ENCODE assay signal across 14 cellular contexts in genomic region chr21:33024278-33025103, GRCh38. TPM values are rescaled to one million over a fixed set of nuclear protein-coding genes. Genes with fewer than 3 reads are reported as not detected.
DNase-seq lines count a peak whose midpoint lies in the region; ATAC-seq and TF ChIP-seq lines count a peak whose summit lies in the region.
"Had no signal": no experiment of that assay in that cellular context is flagged by ENCODE, and none has a peak within 500 bp of the region (broad histone marks: within the 10 kb centered on the region; RNA-seq: fewer than 3 reads in every experiment).

No MANE protein-coding gene starts in this region.

- in situ Hi-C loops in GM13977 (cut with MboI; ENCODE audit: low pct_unique_long_range_greater_than_20kb, low sequenced_read_pairs, unreplicated experiment), result no loop called here

- intact Hi-C loops in naive thymus-derived CD4-positive, alpha-beta T cell (cut with micrococcal nuclease), result loop anchor here (5.0 to 10.0 kb wide), 2 partner anchors 48 to 100 kb away; partner anchors contain the start of gene OLIG1 (in 2 of the 2)

- no peak overlapping the region for H3K4me3 ChIP-seq in naive thymus-derived CD4-positive, alpha-beta T cell (ENCODE audit: low read length)
- no peak overlapping the region for H3K4me3 ChIP-seq in BE2C (ENCODE audit: low read depth, low read length)

- ATAC-seq in activated T-helper 17 cell treated with anti-CD3 and anti-CD28 coated beads, Interleukin-2, amount 50 U/mL, for 72 hours (replicated peaks), result no peak
- ATAC-seq in naive thymus-derived CD4-positive, alpha-beta T cell, result no peak
- ATAC-seq in GM18907 (IDR thresholded peaks at IDR 0.05; ENCODE audit: unreplicated experiment), result no peak
- ATAC-seq: stimulated activated memory B cell treated with anti-CD40 and anti-IgM and Interleukin-4, amounts not matched to agents 10 μg/mL and 1 μg/mL and 100 μg/mL, for 72 hours had no signal

- CTCF ChIA-PET in naive thymus-derived CD4-positive, alpha-beta T cell (lab: Charles Lee), result no interaction called here

- H3K4me3 Mint-ChIP-seq in activated T-helper 17 cell treated with anti-CD3 and anti-CD28 coated beads, Interleukin-2, amount 50 U/mL, for 72 hours, result peak overlapping the region; percentile 45
- peak overlapping the region; percentile 42 to 83 (median 62) for H3K4me3 Mint-ChIP-seq in naive thymus-derived CD4-positive, alpha-beta T cell
- H3K4me3 Mint-ChIP-seq: stimulated activated memory B cell treated with anti-CD40 and anti-IgM and Interleukin-4, amounts not matched to agents 10 μg/mL and 1 μg/mL and 100 μg/mL, for 72 hours had no signal

- H3K27ac Mint-ChIP-seq in activated T-helper 17 cell treated with anti-CD3 and anti-CD28 coated beads, Interleukin-2, amount 50 U/mL, for 72 hours, result no peak overlapping the region
- peak overlapping the region in 2 of 9 donors; percentile 12 to 84 for H3K27ac Mint-ChIP-seq in naive thymus-derived CD4-positive, alpha-beta T cell
- H3K27ac Mint-ChIP-seq: activated T-helper 2 cell treated with anti-CD3 and anti-CD28 coated beads, Interferon-gamma antibody, Interleukin-2, Interleukin-4, amounts not matched to agents 10 μg/mL and 5 μg/mL and 100 μg/mL, durations not matched to agents 14 hours and 24 hours and 36 hours; stimulated activated memory B cell treated with anti-CD40 and anti-IgM and Interleukin-4, amounts not matched to agents 10 μg/mL and 1 μg/mL and 100 μg/mL, for 72 hours had no signal

- peaks cover 16% of the 10 kb centered on the region for H3K4me1 Mint-ChIP-seq in activated T-helper 17 cell treated with anti-CD3 and anti-CD28 coated beads, Interleukin-2, amount 50 U/mL, for 72 hours
- peaks cover 29 to 76% (median 60%) of the 10 kb centered on the region in 7 donors for H3K4me1 Mint-ChIP-seq in naive thymus-derived CD4-positive, alpha-beta T cell

- DNase-seq in DMS53 (lab: John Stamatoyannopoulos, UW) (peak; percentile 27), DMS53 treated with DMSO at 0.1 percent for 48 hours (lab: John Stamatoyannopoulos, UW; ENCODE audit: unreplicated experiment) (no peak), GM13977 (ENCODE audit: low spot score) (peak; percentile 48), BE2C (no peak), NCI-H187 treated with DMSO at 0.1 percent for 48 hours (lab: John Stamatoyannopoulos, UW) (no peak)
- DNase-seq in naive thymus-derived CD4-positive, alpha-beta T cell, result no peak
- DNase-seq: 8988T, DMS153 had no signal

- POLR2A ChIA-PET in naive thymus-derived CD4-positive, alpha-beta T cell (lab: Charles Lee), result no interaction called here

- peaks cover 16 to 55% of the 10 kb centered on the region in 2 donors for H3K4me1 ChIP-seq in naive thymus-derived CD4-positive, alpha-beta T cell (ENCODE audit: control insufficient read depth in 2 of 2, insufficient read depth in 2 of 2, low read length in 2 of 2)
- no peaks in the 10 kb centered on the region for H3K4me1 ChIP-seq in BE2C

- H3K27ac ChIP-seq in naive thymus-derived CD4-positive, alpha-beta T cell (ENCODE audit: low read depth, low read length), result no peak overlapping the region

- H3K36me3 Mint-ChIP-seq in activated T-helper 17 cell treated with anti-CD3 and anti-CD28 coated beads, Interleukin-2, amount 50 U/mL, for 72 hours (ENCODE audit: low read depth), result peaks cover 9% of the 10 kb centered on the region
- H3K36me3 Mint-ChIP-seq in naive thymus-derived CD4-positive, alpha-beta T cell, result peaks cover 0 to 9% (median 0%) of the 10 kb centered on the region in 5 donors
- H3K36me3 Mint-ChIP-seq: stimulated activated memory B cell treated with anti-CD40 and anti-IgM and Interleukin-4, amounts not matched to agents 10 μg/mL and 1 μg/mL and 100 μg/mL, for 72 hours had no signal

- no peaks in the 10 kb centered on the region for H3K36me3 ChIP-seq in naive thymus-derived CD4-positive, alpha-beta T cell (ENCODE audit: control insufficient read depth in 2 of 3, insufficient read depth in 3 of 3, low read length in 3 of 3)
- no peaks in the 10 kb centered on the region for H3K36me3 ChIP-seq in BE2C

- H3K9me3 Mint-ChIP-seq in activated T-helper 17 cell treated with anti-CD3 and anti-CD28 coated beads, Interleukin-2, amount 50 U/mL, for 72 hours, result no peaks in the 10 kb centered on the region
- peaks cover 0 to 5% (median 0%) of the 10 kb centered on the region in 11 donors for H3K9me3 Mint-ChIP-seq in naive thymus-derived CD4-positive, alpha-beta T cell
- H3K9me3 Mint-ChIP-seq: activated T-helper 2 cell treated with anti-CD3 and anti-CD28 coated beads, Interferon-gamma antibody, Interleukin-2, Interleukin-4, amounts not matched to agents 10 μg/mL and 5 μg/mL and 100 μg/mL, durations not matched to agents 14 hours and 24 hours and 36 hours; stimulated activated memory B cell treated with anti-CD40 and anti-IgM and Interleukin-4, amounts not matched to agents 10 μg/mL and 1 μg/mL and 100 μg/mL, for 72 hours had no signal

- no peaks in the 10 kb centered on the region for H3K9me3 ChIP-seq in naive thymus-derived CD4-positive, alpha-beta T cell (ENCODE audit: control insufficient read depth in 2 of 3, low read length in 3 of 3)
- no peaks in the 10 kb centered on the region for H3K9me3 ChIP-seq in BE2C

- H3K27me3 ChIP-seq in naive thymus-derived CD4-positive, alpha-beta T cell (ENCODE audit: control insufficient read depth in 2 of 2, insufficient read depth in 2 of 2, low read length in 2 of 2), result peaks cover 21 to 48% of the 10 kb centered on the region in 2 donors
- H3K27me3 ChIP-seq in BE2C, result peaks cover 98% of the 10 kb centered on the region

- H3K27me3 Mint-ChIP-seq in activated T-helper 17 cell treated with anti-CD3 and anti-CD28 coated beads, Interleukin-2, amount 50 U/mL, for 72 hours, result peaks cover 64% of the 10 kb centered on the region
- peaks cover 63 to 82% (median 76%) of the 10 kb centered on the region in 5 donors for H3K27me3 Mint-ChIP-seq in naive thymus-derived CD4-positive, alpha-beta T cell

- TF ChIP-seq CTCF in GM13977 (IDR thresholded peaks at IDR 0.05; ENCODE audit: extremely low read depth, insufficient read depth, missing control alignments), result no peak
- TF ChIP-seq CTCF in BE2C (IDR thresholded peaks at IDR 0.05; ENCODE audit: low read depth, low read length), result no peak

RNA-seq across cellular contexts. Expression of gene OLIG2, which starts 1.2 kb away (rescaled TPM):
- total RNA-seq in activated T-helper 17 cell treated with anti-CD3 and anti-CD28 coated beads, Interleukin-2, amount 50 U/mL, for 72 hours, result not detected
- not detected for total RNA-seq in naive thymus-derived CD4-positive, alpha-beta T cell
- not detected for polyA plus RNA-seq in naive thymus-derived CD4-positive, alpha-beta T cell
- not detected for polyA plus RNA-seq in BE2C (2012; ENCODE audit: insufficient read depth, insufficient read length, low read depth)
- total RNA-seq: activated T-helper 2 cell treated with anti-CD3 and anti-CD28 coated beads, Interferon-gamma antibody, Interleukin-2, Interleukin-4, amounts not matched to agents 10 μg/mL and 5 μg/mL and 100 μg/mL, durations not matched to agents 14 hours and 24 hours and 36 hours; fibroblast of lung had no signal
- polyA plus RNA-seq: fibroblast of lung, keratinocyte had no signal

RNA-seq across cellular contexts. Expression of gene OLIG1, which starts 45.5 kb away (rescaled TPM):
- total RNA-seq in activated T-helper 17 cell treated with anti-CD3 and anti-CD28 coated beads, Interleukin-2, amount 50 U/mL, for 72 hours, result not detected
- total RNA-seq in naive thymus-derived CD4-positive, alpha-beta T cell, result 1 to 10 TPM in 1 of 5 experiments, under 1 TPM in 1, not detected in 3; 0.34 to 9.3 TPM
- polyA plus RNA-seq in naive thymus-derived CD4-positive, alpha-beta T cell, result not detected
- not detected for polyA plus RNA-seq in BE2C (2012; ENCODE audit: insufficient read depth, insufficient read length, low read depth)
- total RNA-seq: fibroblast of lung had no signal
- polyA plus RNA-seq: fibroblast of lung, keratinocyte had no signal

Comparison
In these comparisons a context has a peak if more than half of its experiments do, and no peak if none do; other contexts are left out.
1. DNase-seq: peak in DMS53 (single experiment) and GM13977 (single experiment); none in DMS53 treated with DMSO at 0.1 percent for 48 hours (single experiment), naive thymus-derived CD4-positive, alpha-beta T cell (0 of 9), BE2C (single experiment) and NCI-H187 treated with DMSO at 0.1 percent for 48 hours (single experiment).